8 cellular contexts compared by ENCODE assay signal in genomic region chr12:120234643-120235368, GRCh38. TPM values are rescaled to one million over a fixed set of nuclear protein-coding genes. Genes with fewer than 3 reads are reported as not detected.
DNase-seq lines count a peak whose midpoint lies in the region; ATAC-seq and TF ChIP-seq lines count a peak whose summit lies in the region.

No MANE protein-coding gene starts in this region.

- H3K27ac Mint-ChIP-seq in T-helper 2 cell treated with Interferon-gamma antibody and Interleukin-4, amounts not matched to agents 5 μg/mL and 100 μg/mL, for 36 hours = no peak overlapping the region

- TF ChIP-seq CTCF in body of pancreas (IDR thresholded peaks at IDR 0.05) = peak in 5 of 7 experiments; percentile 6 to 56 (median 55)
- peak in 3 of 4 experiments; percentile 30 to 43 (median 36) for TF ChIP-seq CTCF in sigmoid colon (IDR thresholded peaks at IDR 0.05)

- intact Hi-C loops in body of pancreas (cut with DNase I) (no loop called here), sigmoid colon (cut with DNase I) (no loop called here)

- H3K9me3 Mint-ChIP-seq in T-helper 2 cell treated with Interferon-gamma antibody and Interleukin-4, amounts not matched to agents 5 μg/mL and 100 μg/mL, for 36 hours = no peaks in the 10 kb centered on the region

- no peak overlapping the region for H3K4me3 Mint-ChIP-seq in T-helper 2 cell treated with Interferon-gamma antibody and Interleukin-4, amounts not matched to agents 5 μg/mL and 100 μg/mL, for 36 hours

- 27 to 33% methylated on average over 6 to 13 of the region's 13 CpGs for WGBS in body of pancreas, 2 donors
- WGBS in sigmoid colon, 2 donors = 40 to 50% methylated on average over 13 of the region's 13 CpGs

- peak overlapping the region; percentile 67 to 88 (median 76) for H3K27ac ChIP-seq in body of pancreas
- H3K27ac ChIP-seq in sigmoid colon = peak overlapping the region; percentile 89 to 95 (median 92)

- H3K4me1 ChIP-seq in body of pancreas (peaks cover 68% of the 10 kb centered on the region), sigmoid colon (peaks cover 0 to 100% (median 100%) of the 10 kb centered on the region in 4 donors)

- no peaks in the 10 kb centered on the region for H3K27me3 Mint-ChIP-seq in T-helper 2 cell treated with Interferon-gamma antibody and Interleukin-4, amounts not matched to agents 5 μg/mL and 100 μg/mL, for 36 hours (ENCODE audit: low read depth)

- ATAC-seq in body of pancreas (peak; percentile 86), HG03280 (IDR thresholded peaks at IDR 0.05; ENCODE audit: unreplicated experiment) (no peak)

- peak in 1 of 3 donors; percentile 42 for TF ChIP-seq POLR2A in body of pancreas (IDR thresholded peaks at IDR 0.05)
- TF ChIP-seq POLR2A in sigmoid colon (IDR thresholded peaks at IDR 0.05) = no peak

- peaks cover 59% of the 10 kb centered on the region for H3K4me1 Mint-ChIP-seq in T-helper 2 cell treated with Interferon-gamma antibody and Interleukin-4, amounts not matched to agents 5 μg/mL and 100 μg/mL, for 36 hours (ENCODE audit: low read depth)

- TF ChIP-seq EP300 in sigmoid colon (IDR thresholded peaks at IDR 0.05) = peak in 2 of 4 donors; percentile 9 to 67

- H3K9me3 ChIP-seq in body of pancreas (no peaks in the 10 kb centered on the region), sigmoid colon (no peaks in the 10 kb centered on the region)

- DNase-seq in SIG-M5 treated with dmso at 0.1 percent for 504 hours (lab: John Stamatoyannopoulos, UW; ENCODE audit: unreplicated experiment) (peak; percentile 76), SIG-M5 (lab: John Stamatoyannopoulos, UW) (no peak), NCI-H2227 treated with DMSO at 0.1 percent for 48 hours (lab: John Stamatoyannopoulos, UW) (peak; percentile 14), body of pancreas (peak; percentile 84 to 92 (median 91)), iPS-NIHi11 (ENCODE audit: low spot score) (peak; percentile 74), sigmoid colon (peak; percentile 97)
- no peak for DNase-seq in T-helper 2 cell treated with Interferon-gamma antibody and Interleukin-4, amounts not matched to agents 5 μg/mL and 100 μg/mL, for 36 hours (ENCODE audit: low spot score)

- H3K36me3 Mint-ChIP-seq in T-helper 2 cell treated with Interferon-gamma antibody and Interleukin-4, amounts not matched to agents 5 μg/mL and 100 μg/mL, for 36 hours (ENCODE audit: low read depth) = peaks cover 11% of the 10 kb centered on the region

- H3K36me3 ChIP-seq in body of pancreas (replicated peaks in 1 of 2; ENCODE audit: insufficient read depth in 1 of 2, low read depth in 2 of 2) (no peaks in the 10 kb centered on the region), sigmoid colon (no peaks in the 10 kb centered on the region)

- H3K4me3 ChIP-seq in body of pancreas (no peak overlapping the region), sigmoid colon (peak overlapping the region in 1 of 4 donors; percentile 6)

- no peaks in the 10 kb centered on the region for H3K27me3 ChIP-seq in body of pancreas
- H3K27me3 ChIP-seq in sigmoid colon = no peaks in the 10 kb centered on the region

RNA-seq across cellular contexts. Expression of gene PXN, which starts 30.7 kb away (rescaled TPM):
- total RNA-seq in body of pancreas (10 to 100 TPM; 29.3 to 35.9 TPM), sigmoid colon (100 to 1,000 TPM in 1 of 4 donors, 10 to 100 TPM in 3; 41.0 to 127 (median 42.7) TPM)
- 100 to 1,000 TPM in 2 of 3 donors, 10 to 100 TPM in 1; 79.3 to 111 (median 101) TPM for polyA plus RNA-seq in sigmoid colon

RNA-seq across cellular contexts. Expression of gene RPLP0, which starts 33.9 kb away (rescaled TPM):
- total RNA-seq in body of pancreas (1,000 to 10,000 TPM; 1,243 to 1,902 TPM), sigmoid colon (1,000 to 10,000 TPM; 2,593 to 3,468 (median 2,960) TPM)
- polyA plus RNA-seq in sigmoid colon = 1,000 to 10,000 TPM; 3,521 to 5,499 (median 3,713) TPM

RNA-seq across cellular contexts. Expression of gene GCN1, which starts 40.3 kb away (rescaled TPM):
- 10 to 100 TPM; 39.7 to 83.1 TPM for total RNA-seq in body of pancreas
- total RNA-seq in sigmoid colon = 10 to 100 TPM; 30.3 to 70.3 (median 40.4) TPM
- polyA plus RNA-seq in sigmoid colon = 10 to 100 TPM in 2 of 3 donors, 1 to 10 TPM in 1; 9.2 to 43.3 (median 18.0) TPM

RNA-seq across cellular contexts. Expression of gene RNU4-2, which starts 56.9 kb away (rescaled TPM):
- under 1 TPM; under 0.01 TPM for total RNA-seq in body of pancreas
- under 1 TPM; under 0.01 TPM for total RNA-seq in sigmoid colon
- polyA plus RNA-seq in sigmoid colon = not detected

RNA-seq across cellular contexts. Expression of gene RNU4-1, which starts 58.2 kb away (rescaled TPM):
- under 1 TPM; under 0.01 TPM for total RNA-seq in body of pancreas
- total RNA-seq in sigmoid colon = under 1 TPM in 3 of 4 donors, not detected in 1; under 0.01 TPM
- polyA plus RNA-seq in sigmoid colon = not detected

Comparison
In these comparisons a context has a peak if more than half of its experiments do, and no peak if none do; other contexts are left out.
1. DNase-seq: peak in SIG-M5 treated with dmso at 0.1 percent for 504 hours (single experiment), NCI-H2227 treated with DMSO at 0.1 percent for 48 hours (single experiment), body of pancreas (4 of 4), iPS-NIHi11 (single experiment) and sigmoid colon (single experiment); none in SIG-M5 (single experiment) and T-helper 2 cell treated with Interferon-gamma antibody and Interleukin-4, amounts not matched to agents 5 μg/mL and 100 μg/mL, for 36 hours (single experiment).